ENCODE assay signal across 11 cellular contexts in genomic region chr2:46487667-46488333, GRCh38. TPM values are rescaled to one million over a fixed set of nuclear protein-coding genes. Genes with fewer than 3 reads are reported as not detected.
DNase-seq lines count a peak whose midpoint lies in the region; ATAC-seq and TF ChIP-seq lines count a peak whose summit lies in the region.
"Had no signal": no experiment of that assay in that cellular context is flagged by ENCODE, and none has a peak within 500 bp of the region (broad histone marks: within the 10 kb centered on the region; RNA-seq: fewer than 3 reads in every experiment).

No MANE protein-coding gene starts in this region.

- H3K27ac Mint-ChIP-seq in HFFc6 (peak overlapping the region; percentile 90), brain (peak overlapping the region in 4 of 5 experiments; percentile 26 to 98 (median 69))
- no peak overlapping the region for H3K27ac Mint-ChIP-seq in activated CD8-positive, alpha-beta memory T cell treated with anti-CD3 and anti-CD28 coated beads, Interleukin-2, amount 10 ng/mL, durations not matched to agents 7 days and 5 days
- H3K27ac Mint-ChIP-seq in activated T-helper 2 cell treated with anti-CD3 and anti-CD28 coated beads, Interferon-gamma antibody, Interleukin-2, Interleukin-4, amounts not matched to agents 10 μg/mL and 5 μg/mL and 100 μg/mL, durations not matched to agents 14 hours and 24 hours and 36 hours = no peak overlapping the region
- H3K27ac Mint-ChIP-seq: activated naive CD4-positive, alpha-beta T cell treated with anti-CD3 and anti-CD28 coated beads, Interleukin-2, amount 50 U/mL, for 24 hours had no signal

- ATAC-seq in left colon = peak; percentile 20
- no peak for ATAC-seq in activated CD8-positive, alpha-beta memory T cell treated with anti-CD3 and anti-CD28 coated beads, Interleukin-2, amount 10 ng/mL, durations not matched to agents 7 days and 5 days

- in situ Hi-C loops in transverse colon (cut with MboI; ENCODE audit: low pct_ligation_motif_present in 1 of 4, low pct_unique_long_range_greater_than_20kb in 1 of 4, low sequenced_read_pairs in 3 of 4) = no loop called here

- CTCF ChIA-PET in activated CD8-positive, alpha-beta memory T cell treated with anti-CD3 and anti-CD28 coated beads, Interleukin-2, amount 10 ng/mL, durations not matched to agents 7 days and 5 days (lab: Charles Lee) = no interaction called here

- H3K36me3 ChIP-seq in transverse colon = no peaks in the 10 kb centered on the region

- intact Hi-C loops in left colon (cut with DNase I, micrococcal nuclease) (no loop called here), transverse colon (cut with DNase I; ENCODE audit: low total_unique reads) (no loop called here)
- intact Hi-C loops in activated T-helper 2 cell treated with anti-CD3 and anti-CD28 coated beads, Interferon-gamma antibody, Interleukin-2, Interleukin-4, amounts not matched to agents 10 μg/mL and 5 μg/mL and 100 μg/mL, durations not matched to agents 14 hours and 24 hours and 36 hours (cut with micrococcal nuclease) = no loop called here

- no peak overlapping the region for H3K4me3 ChIP-seq in transverse colon

- no peak for TF ChIP-seq EP300 in transverse colon (IDR thresholded peaks at IDR 0.05; ENCODE audit: low read depth)

- no peak for TF ChIP-seq CTCF in HFFc6 (IDR thresholded peaks at IDR 0.05)
- no peak for TF ChIP-seq CTCF in brain (conservative IDR thresholded peaks at IDR 0.05)
- no peak for TF ChIP-seq CTCF in transverse colon (IDR thresholded peaks at IDR 0.05)

- H3K27me3 Mint-ChIP-seq in HFFc6 (ENCODE audit: insufficient read depth) (peaks cover 4% of the 10 kb centered on the region; the same call in 1 of the 2 replicates), brain (no peaks in the 10 kb centered on the region)
- no peaks in the 10 kb centered on the region for H3K27me3 Mint-ChIP-seq in activated CD8-positive, alpha-beta memory T cell treated with anti-CD3 and anti-CD28 coated beads, Interleukin-2, amount 10 ng/mL, durations not matched to agents 7 days and 5 days
- peaks cover 2% of the 10 kb centered on the region for H3K27me3 Mint-ChIP-seq in activated T-helper 2 cell treated with anti-CD3 and anti-CD28 coated beads, Interferon-gamma antibody, Interleukin-2, Interleukin-4, amounts not matched to agents 10 μg/mL and 5 μg/mL and 100 μg/mL, durations not matched to agents 14 hours and 24 hours and 36 hours (ENCODE audit: low read depth)
- H3K27me3 Mint-ChIP-seq: activated naive CD4-positive, alpha-beta T cell treated with anti-CD3 and anti-CD28 coated beads, Interleukin-2, amount 50 U/mL, for 24 hours had no signal

- H3K9me3 ChIP-seq in transverse colon = no peaks in the 10 kb centered on the region

- H3K27ac ChIP-seq in transverse colon = peak overlapping the region in 3 of 4 donors; percentile 11 to 27 (median 25)

- H3K4me1 Mint-ChIP-seq in HFFc6 (ENCODE audit: low read depth) = peaks cover 57% of the 10 kb centered on the region
- peaks cover 47% of the 10 kb centered on the region for H3K4me1 Mint-ChIP-seq in brain
- peaks cover 2% of the 10 kb centered on the region for H3K4me1 Mint-ChIP-seq in activated CD8-positive, alpha-beta memory T cell treated with anti-CD3 and anti-CD28 coated beads, Interleukin-2, amount 10 ng/mL, durations not matched to agents 7 days and 5 days
- H3K4me1 Mint-ChIP-seq in activated T-helper 2 cell treated with anti-CD3 and anti-CD28 coated beads, Interferon-gamma antibody, Interleukin-2, Interleukin-4, amounts not matched to agents 10 μg/mL and 5 μg/mL and 100 μg/mL, durations not matched to agents 14 hours and 24 hours and 36 hours (ENCODE audit: low read depth) = peaks cover 4% of the 10 kb centered on the region
- H3K4me1 Mint-ChIP-seq: activated naive CD4-positive, alpha-beta T cell treated with anti-CD3 and anti-CD28 coated beads, Interleukin-2, amount 50 U/mL, for 24 hours had no signal

- DNase-seq in HFFc6 (peak; percentile 75), left colon (peak; percentile 40 to 41), transverse colon (peak; percentile 47), NK-92 (lab: John Stamatoyannopoulos, UW; ENCODE audit: unreplicated experiment) (no peak)
- no peak for DNase-seq in activated CD8-positive, alpha-beta memory T cell treated with anti-CD3 and anti-CD28 coated beads, Interleukin-2, amount 10 ng/mL, durations not matched to agents 7 days and 5 days
- no peak for DNase-seq in activated T-helper 2 cell treated with anti-CD3 and anti-CD28 coated beads, Interferon-gamma antibody, Interleukin-2, Interleukin-4, amounts not matched to agents 10 μg/mL and 5 μg/mL and 100 μg/mL, durations not matched to agents 14 hours and 24 hours and 36 hours (ENCODE audit: low spot score)
- no peak for DNase-seq in stimulated activated CD4-positive, alpha-beta T cell treated with anti-CD3 and anti-CD28 coated beads, Interleukin-4, amount 100 ng/mL, for 24 hours
- DNase-seq: NCI-H345 had no signal

- H3K36me3 Mint-ChIP-seq in HFFc6 (ENCODE audit: low read depth) = no peaks in the 10 kb centered on the region
- H3K36me3 Mint-ChIP-seq in brain = no peaks in the 10 kb centered on the region
- H3K36me3 Mint-ChIP-seq in activated CD8-positive, alpha-beta memory T cell treated with anti-CD3 and anti-CD28 coated beads, Interleukin-2, amount 10 ng/mL, durations not matched to agents 7 days and 5 days = no peaks in the 10 kb centered on the region
- H3K36me3 Mint-ChIP-seq in activated T-helper 2 cell treated with anti-CD3 and anti-CD28 coated beads, Interferon-gamma antibody, Interleukin-2, Interleukin-4, amounts not matched to agents 10 μg/mL and 5 μg/mL and 100 μg/mL, durations not matched to agents 14 hours and 24 hours and 36 hours (ENCODE audit: low read depth) = no peaks in the 10 kb centered on the region
- H3K36me3 Mint-ChIP-seq: activated naive CD4-positive, alpha-beta T cell treated with anti-CD3 and anti-CD28 coated beads, Interleukin-2, amount 50 U/mL, for 24 hours had no signal

- 80 to 82% methylated on average over 2 to 8 of the region's 8 CpGs for WGBS in transverse colon (ENCODE audit: low coverage in 1 of 2), 2 donors

- no peaks in the 10 kb centered on the region for H3K27me3 ChIP-seq in transverse colon

- H3K9me3 Mint-ChIP-seq in HFFc6 (no peaks in the 10 kb centered on the region), brain (peaks cover 0 to 1% (median 0%) of the 10 kb centered on the region in 5 experiments)
- no peaks in the 10 kb centered on the region for H3K9me3 Mint-ChIP-seq in activated CD8-positive, alpha-beta memory T cell treated with anti-CD3 and anti-CD28 coated beads, Interleukin-2, amount 10 ng/mL, durations not matched to agents 7 days and 5 days (ENCODE audit: low read depth)
- H3K9me3 Mint-ChIP-seq in activated T-helper 2 cell treated with anti-CD3 and anti-CD28 coated beads, Interferon-gamma antibody, Interleukin-2, Interleukin-4, amounts not matched to agents 10 μg/mL and 5 μg/mL and 100 μg/mL, durations not matched to agents 14 hours and 24 hours and 36 hours = no peaks in the 10 kb centered on the region
- H3K9me3 Mint-ChIP-seq: activated naive CD4-positive, alpha-beta T cell treated with anti-CD3 and anti-CD28 coated beads, Interleukin-2, amount 50 U/mL, for 24 hours had no signal

- H3K4me3 Mint-ChIP-seq in HFFc6 (no peak overlapping the region), brain (no peak overlapping the region)
- H3K4me3 Mint-ChIP-seq in activated CD8-positive, alpha-beta memory T cell treated with anti-CD3 and anti-CD28 coated beads, Interleukin-2, amount 10 ng/mL, durations not matched to agents 7 days and 5 days = no peak overlapping the region
- H3K4me3 Mint-ChIP-seq in activated T-helper 2 cell treated with anti-CD3 and anti-CD28 coated beads, Interferon-gamma antibody, Interleukin-2, Interleukin-4, amounts not matched to agents 10 μg/mL and 5 μg/mL and 100 μg/mL, durations not matched to agents 14 hours and 24 hours and 36 hours (ENCODE audit: low read depth) = no peak overlapping the region
- H3K4me3 Mint-ChIP-seq: activated naive CD4-positive, alpha-beta T cell treated with anti-CD3 and anti-CD28 coated beads, Interleukin-2, amount 50 U/mL, for 24 hours had no signal

- no peak for TF ChIP-seq POLR2A in transverse colon (IDR thresholded peaks at IDR 0.05)

- H3K4me1 ChIP-seq in transverse colon = peaks cover 0 to 28% (median 3%) of the 10 kb centered on the region in 4 donors

RNA-seq across cellular contexts. Expression of gene TMEM247, which starts 8.4 kb away (rescaled TPM):
- not detected for total RNA-seq in HFFc6 (2021; fragmentation: NEBNext Ultra II Directional; extraction: Animal tissue kit (Norgen Biotek cat#: 25700))
- polyA plus RNA-seq in brain (ENCODE audit: insufficient read depth, low read depth, low replicate concordance) = not detected
- total RNA-seq in left colon = not detected
- total RNA-seq in transverse colon = not detected
- not detected for total RNA-seq in activated CD8-positive, alpha-beta memory T cell treated with anti-CD3 and anti-CD28 coated beads, Interleukin-2, amount 10 ng/mL, durations not matched to agents 7 days and 5 days
- total RNA-seq in activated T-helper 2 cell treated with anti-CD3 and anti-CD28 coated beads, Interferon-gamma antibody, Interleukin-2, Interleukin-4, amounts not matched to agents 10 μg/mL and 5 μg/mL and 100 μg/mL, durations not matched to agents 14 hours and 24 hours and 36 hours = not detected in 2 replicates
- total RNA-seq: subcutaneous adipose tissue had no signal

RNA-seq across cellular contexts. Expression of gene RHOQ, which starts 54.5 kb away (rescaled TPM):
- total RNA-seq in HFFc6 (2021; fragmentation: NEBNext Ultra II Directional; extraction: Animal tissue kit (Norgen Biotek cat#: 25700)) = 10 to 100 TPM; 68.9 to 97.7 (median 90.2) TPM
- polyA plus RNA-seq in brain (ENCODE audit: insufficient read depth, low read depth, low replicate concordance) = 17.0 TPM
- total RNA-seq in left colon (10 to 100 TPM; 11.8 to 23.9 TPM), transverse colon (10 to 100 TPM in 3 of 4 donors, 1 to 10 TPM in 1; 8.2 to 58.1 (median 41.6) TPM)
- 10 to 100 TPM; 11.4 to 14.5 TPM for total RNA-seq in activated CD8-positive, alpha-beta memory T cell treated with anti-CD3 and anti-CD28 coated beads, Interleukin-2, amount 10 ng/mL, durations not matched to agents 7 days and 5 days
- total RNA-seq in activated T-helper 2 cell treated with anti-CD3 and anti-CD28 coated beads, Interferon-gamma antibody, Interleukin-2, Interleukin-4, amounts not matched to agents 10 μg/mL and 5 μg/mL and 100 μg/mL, durations not matched to agents 14 hours and 24 hours and 36 hours = 19.8 and 20.8 TPM in 2 replicates

RNA-seq across cellular contexts. Expression of gene ATP6V1E2, which starts 54.6 kb away (rescaled TPM):
- 1 to 10 TPM; 4.0 to 4.7 (median 4.3) TPM for total RNA-seq in HFFc6 (2021; fragmentation: NEBNext Ultra II Directional; extraction: Animal tissue kit (Norgen Biotek cat#: 25700))
- polyA plus RNA-seq in brain (ENCODE audit: insufficient read depth, low read depth, low replicate concordance) = 8.1 TPM
- total RNA-seq in left colon = 1 to 10 TPM; 1.9 to 2.9 TPM
- total RNA-seq in transverse colon = 1 to 10 TPM in 3 of 4 donors, not detected in 1; 1.2 to 3.2 (median 2.2) TPM
- 1 to 10 TPM; 6.0 to 8.2 TPM for total RNA-seq in activated CD8-positive, alpha-beta memory T cell treated with anti-CD3 and anti-CD28 coated beads, Interleukin-2, amount 10 ng/mL, durations not matched to agents 7 days and 5 days
- 4.9 and 6.2 TPM in 2 replicates for total RNA-seq in activated T-helper 2 cell treated with anti-CD3 and anti-CD28 coated beads, Interferon-gamma antibody, Interleukin-2, Interleukin-4, amounts not matched to agents 10 μg/mL and 5 μg/mL and 100 μg/mL, durations not matched to agents 14 hours and 24 hours and 36 hours

Comparison
In these comparisons a context has a peak if more than half of its experiments do, and no peak if none do; other contexts are left out.
1. DNase-seq: peak in HFFc6 (single experiment), left colon (2 of 2) and transverse colon (single experiment); none in activated CD8-positive, alpha-beta memory T cell treated with anti-CD3 and anti-CD28 coated beads, Interleukin-2, amount 10 ng/mL, durations not matched to agents 7 days and 5 days (single experiment), activated T-helper 2 cell treated with anti-CD3 and anti-CD28 coated beads, Interferon-gamma antibody, Interleukin-2, Interleukin-4, amounts not matched to agents 10 μg/mL and 5 μg/mL and 100 μg/mL, durations not matched to agents 14 hours and 24 hours and 36 hours (single experiment), stimulated activated CD4-positive, alpha-beta T cell treated with anti-CD3 and anti-CD28 coated beads, Interleukin-4, amount 100 ng/mL, for 24 hours (single experiment) and NK-92 (single experiment).
2. H3K27ac Mint-ChIP-seq: peak in HFFc6 (single experiment) and brain (4 of 5); none in activated CD8-positive, alpha-beta memory T cell treated with anti-CD3 and anti-CD28 coated beads, Interleukin-2, amount 10 ng/mL, durations not matched to agents 7 days and 5 days (single experiment) and activated T-helper 2 cell treated with anti-CD3 and anti-CD28 coated beads, Interferon-gamma antibody, Interleukin-2, Interleukin-4, amounts not matched to agents 10 μg/mL and 5 μg/mL and 100 μg/mL, durations not matched to agents 14 hours and 24 hours and 36 hours (single experiment).